In genomic region chr17:39090400-39090799, GRCh38 we compare ENCODE assay signal across 17 cellular contexts.
"Had no signal": no experiment of that assay in that cellular context is flagged by ENCODE, and none has a peak within 500 bp of the region (broad histone marks: within the 10 kb centered on the region; RNA-seq: fewer than 3 reads in every experiment).

No MANE protein-coding gene starts in this region.

- FAIRE-seq: TTC549 had no signal

- H3K27me3 Mint-ChIP-seq: activated B cell treated with CpG ODN at 0.5 μM for 24 hours; activated CD4-positive, alpha-beta T cell treated with anti-CD3 and anti-CD28 coated beads, Interleukin-2, amount 10 ng/mL, durations not matched to agents 7 days and 5 days; activated CD8-positive, alpha-beta memory T cell treated with anti-CD3 and anti-CD28 coated beads, Interleukin-2, amount 10 ng/mL, durations not matched to agents 7 days and 5 days; activated T-cell treated with anti-CD3 and anti-CD28 coated beads, Interleukin-2, amount 50 U/mL, for 24 hours had no signal

- H3K9me3 ChIP-seq: adrenal gland, body of pancreas, tibial nerve had no signal

- DNase-seq: activated B cell treated with CpG ODN at 0.5 μM for 24 hours; activated CD4-positive, alpha-beta T cell treated with anti-CD3 and anti-CD28 coated beads, Interleukin-2, amount 10 ng/mL, durations not matched to agents 7 days and 5 days; activated CD8-positive, alpha-beta memory T cell treated with anti-CD3 and anti-CD28 coated beads, Interleukin-2, amount 10 ng/mL, durations not matched to agents 7 days and 5 days; activated effector memory CD4-positive, alpha-beta T cell treated with anti-CD3 and anti-CD28 coated beads, Interleukin-2, amount 50 U/mL, for 16 hours; activated T-cell treated with anti-CD3 and anti-CD28 coated beads, Interleukin-2, amount 50 U/mL, for 24 hours; adrenal gland; body of pancreas; central memory CD4-positive, alpha-beta T cell; cortex of kidney; endodermal cell; erythroblast; stimulated activated CD4-positive, alpha-beta T cell treated with anti-CD3 and anti-CD28 coated beads, Interleukin-4, amount 100 ng/mL, for 4 hours had no signal

- H3K27me3 ChIP-seq: adrenal gland, body of pancreas, tibial nerve had no signal

- H3K4me3 ChIP-seq: adrenal gland, body of pancreas, skin epidermis, tibial nerve had no signal

- H3K4me1 ChIP-seq: body of pancreas had no signal

- ATAC-seq: activated CD8-positive, alpha-beta memory T cell treated with anti-CD3 and anti-CD28 coated beads, Interleukin-2, amount 10 ng/mL, durations not matched to agents 7 days and 5 days; body of pancreas; SK-N-SH treated with all-trans-retinoic acid at 6 μM for 48 hours had no signal

- H3K27ac Mint-ChIP-seq: activated B cell treated with CpG ODN at 0.5 μM for 24 hours; activated CD8-positive, alpha-beta memory T cell treated with anti-CD3 and anti-CD28 coated beads, Interleukin-2, amount 10 ng/mL, durations not matched to agents 7 days and 5 days; endodermal cell; T-helper 1 cell treated with Interleukin-12 subunit alpha and Interleukin-12 subunit beta and Interleukin-4 antibody, amounts not matched to agents 30 μg/mL and 1 μg/mL, for 36 hours had no signal

- H3K4me3 Mint-ChIP-seq: activated B cell treated with CpG ODN at 0.5 μM for 24 hours; activated CD4-positive, alpha-beta T cell treated with anti-CD3 and anti-CD28 coated beads, Interleukin-2, amount 10 ng/mL, durations not matched to agents 7 days and 5 days; activated CD8-positive, alpha-beta memory T cell treated with anti-CD3 and anti-CD28 coated beads, Interleukin-2, amount 10 ng/mL, durations not matched to agents 7 days and 5 days; activated T-cell treated with anti-CD3 and anti-CD28 coated beads, Interleukin-2, amount 50 U/mL, for 24 hours; endodermal cell; T-helper 1 cell treated with Interleukin-12 subunit alpha and Interleukin-12 subunit beta and Interleukin-4 antibody, amounts not matched to agents 30 μg/mL and 1 μg/mL, for 36 hours had no signal

- H3K27ac ChIP-seq: adrenal gland, body of pancreas, tibial nerve had no signal

- H3K9me3 Mint-ChIP-seq: activated B cell treated with CpG ODN at 0.5 μM for 24 hours; activated CD4-positive, alpha-beta T cell treated with anti-CD3 and anti-CD28 coated beads, Interleukin-2, amount 10 ng/mL, durations not matched to agents 7 days and 5 days; activated T-cell treated with anti-CD3 and anti-CD28 coated beads, Interleukin-2, amount 50 U/mL, for 24 hours; endodermal cell; T-helper 1 cell treated with Interleukin-12 subunit alpha and Interleukin-12 subunit beta and Interleukin-4 antibody, amounts not matched to agents 30 μg/mL and 1 μg/mL, for 36 hours had no signal

- H3K36me3 Mint-ChIP-seq: activated CD8-positive, alpha-beta memory T cell treated with anti-CD3 and anti-CD28 coated beads, Interleukin-2, amount 10 ng/mL, durations not matched to agents 7 days and 5 days had no signal

- H3K36me3 ChIP-seq: adrenal gland, tibial nerve had no signal
